10 cellular contexts compared by ENCODE assay signal in the genomic region with DNA sequence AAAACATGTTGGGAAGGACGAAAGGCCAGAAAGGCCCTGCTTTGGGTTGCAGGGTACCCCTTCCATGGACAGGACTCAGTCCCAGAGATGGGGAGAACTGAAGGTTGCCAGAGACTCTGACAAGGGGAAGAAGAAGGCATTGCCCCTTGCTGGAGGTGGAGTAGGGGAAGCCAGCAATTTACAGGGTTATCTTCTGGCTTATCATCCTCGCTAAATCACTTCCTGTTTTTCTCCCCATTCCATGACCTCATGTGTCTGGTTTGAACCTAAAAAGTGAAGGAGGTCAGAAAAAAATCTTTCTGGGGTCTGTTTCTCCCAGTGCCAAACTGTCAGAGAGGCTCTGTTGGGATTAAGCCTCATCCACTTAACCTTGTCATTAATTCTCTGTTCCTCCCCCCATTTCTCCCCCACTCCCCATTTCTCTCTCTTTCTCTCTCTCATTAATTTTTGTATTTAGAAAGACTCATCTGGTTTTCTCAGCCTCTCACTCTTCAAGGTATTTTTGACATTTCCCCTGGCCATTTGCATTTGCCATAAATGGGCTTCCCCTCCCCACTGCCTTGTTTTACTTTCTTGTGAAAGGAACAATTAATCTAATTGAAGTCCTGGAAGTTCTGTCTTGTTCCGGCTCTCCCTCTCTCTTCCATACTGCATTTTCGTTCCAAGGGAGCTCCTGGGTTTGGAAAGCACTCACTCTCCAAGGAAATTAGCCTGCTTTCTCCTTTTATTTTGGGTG. TPM values are rescaled to one million over a fixed set of nuclear protein-coding genes. Genes with fewer than 3 reads are reported as not detected.
DNase-seq lines count a peak whose midpoint lies in the region; ATAC-seq and TF ChIP-seq lines count a peak whose summit lies in the region.
"Had no signal": no experiment of that assay in that cellular context is flagged by ENCODE, and none has a peak within 500 bp of the region (broad histone marks: within the 10 kb centered on the region; RNA-seq: fewer than 3 reads in every experiment).

No MANE protein-coding gene starts in this region.

- TF ChIP-seq CTCF in spleen (IDR thresholded peaks at IDR 0.05 in 8 of 11, conservative IDR thresholded peaks at IDR 0.05 in 3 of 11), result no peak

- ATAC-seq in HG02870 (IDR thresholded peaks at IDR 0.05; ENCODE audit: unreplicated experiment), result peak; percentile 26

- intact Hi-C loops in spleen (cut with DNase I; ENCODE audit: low total_unique reads), result no loop called here

- H3K4me1 ChIP-seq in esophagus (ENCODE audit: control insufficient read depth in 2 of 2, insufficient read depth in 2 of 2, low read length in 1 of 2) (peaks cover 8 to 13% of the 10 kb centered on the region in 2 donors), spleen (peaks cover 16 to 43% (median 26%) of the 10 kb centered on the region in 6 donors)

- 62 to 63% methylated on average over 4 of the region's 4 CpGs for WGBS in esophagus, 2 donors
- 48 to 67% (median 60%) methylated on average over 4 of the region's 4 CpGs for WGBS in spleen, 5 donors

- peak overlapping the region; percentile 12 to 69 for H3K27ac ChIP-seq in esophagus (ENCODE audit: low read depth in 2 of 2, low read length in 1 of 2)
- peak overlapping the region in 5 of 8 donors; percentile 50 to 70 (median 62) for H3K27ac ChIP-seq in spleen

- H3K4me3 ChIP-seq in esophagus (ENCODE audit: low read depth in 1 of 2, low read length in 2 of 2) (no peak overlapping the region), spleen (peak overlapping the region in 1 of 8 donors; percentile 7)
- H3K4me3 ChIP-seq: upper lobe of left lung had no signal

- H3K36me3 ChIP-seq in esophagus (ENCODE audit: control insufficient read depth in 2 of 2, insufficient read depth in 2 of 2, low read length in 1 of 2), result peaks cover 5 to 6% of the 10 kb centered on the region in 2 donors
- no peaks in the 10 kb centered on the region for H3K36me3 ChIP-seq in spleen

- H3K9me3 ChIP-seq in esophagus (ENCODE audit: control insufficient read depth in 2 of 2, insufficient read depth in 1 of 2, low read depth in 1 of 2, low read length in 1 of 2), result no peaks in the 10 kb centered on the region
- no peaks in the 10 kb centered on the region for H3K9me3 ChIP-seq in spleen
- H3K9me3 ChIP-seq: upper lobe of left lung had no signal

- DNase-seq in RPMI8226 (peak; percentile 15), spleen (no peak), glomerular visceral epithelial cell (ENCODE audit: extremely low spot score) (no peak), NCI-H2171 treated with DMSO at 0.1 percent for 48 hours (lab: John Stamatoyannopoulos, UW) (no peak), foreskin melanocyte (no peak)
- no peak for DNase-seq in activated effector memory CD4-positive, alpha-beta T cell treated with anti-CD3 and anti-CD28 coated beads, Interleukin-2, amount 50 U/mL, for 16 hours
- DNase-seq: NCI-H748 treated with DMSO at 0.1 percent for 48 hours had no signal

- TF ChIP-seq POLR2A in spleen (IDR thresholded peaks at IDR 0.05), result no peak

- H3K27me3 ChIP-seq in esophagus (ENCODE audit: control insufficient read depth in 1 of 2, insufficient read depth in 2 of 2, low read length in 2 of 2), result no peaks in the 10 kb centered on the region
- H3K27me3 ChIP-seq in spleen (replicated peaks in 1 of 7), result no peaks in the 10 kb centered on the region
- H3K27me3 ChIP-seq: upper lobe of left lung had no signal

RNA-seq across cellular contexts. Expression of a gene that starts 17.4 kb away (rescaled TPM):
- polyA plus RNA-seq in esophagus, result 10 to 100 TPM in 1 of 2 donors, 1 to 10 TPM in 1; 6.9 to 11.1 TPM
- 10 to 100 TPM; 18.7 to 49.9 (median 33.2) TPM for total RNA-seq in spleen
- 1 to 10 TPM; 3.1 to 5.7 (median 3.4) TPM for polyA plus RNA-seq in spleen
